ENCODE assay signal across 1 cellular context in genomic region chr13:33186851-33187250, GRCh38.
TF ChIP-seq lines count a peak whose summit lies in the region.

No MANE protein-coding gene starts in this region.

TF ChIP-seq in HEK293, 187 proteins besides CTCF, POLR2A, EP300 and RAD21 (continued from another document):
- TF ChIP-seq ZBTB11 (tag by site-specific recombination; conservative IDR thresholded peaks at IDR 0.05; ENCODE audit: low read depth) (no peak), PRDM4 (tag by site-specific recombination; IDR thresholded peaks at IDR 0.05) (no peak), REST (tag by site-specific recombination; IDR thresholded peaks at IDR 0.05) (no peak), ZNF184 (tag by site-specific recombination; IDR thresholded peaks at IDR 0.05) (no peak), ZNF555 (tag by site-specific recombination; conservative IDR thresholded peaks at IDR 0.05) (no peak), ZNF776 (tag by site-specific recombination; IDR thresholded peaks at IDR 0.05; ENCODE audit: borderline replicate concordance) (no peak), ZNF843 (tag by site-specific recombination; IDR thresholded peaks at IDR 0.05) (no peak)
